11 cellular contexts compared by ENCODE assay signal in the genomic region with DNA sequence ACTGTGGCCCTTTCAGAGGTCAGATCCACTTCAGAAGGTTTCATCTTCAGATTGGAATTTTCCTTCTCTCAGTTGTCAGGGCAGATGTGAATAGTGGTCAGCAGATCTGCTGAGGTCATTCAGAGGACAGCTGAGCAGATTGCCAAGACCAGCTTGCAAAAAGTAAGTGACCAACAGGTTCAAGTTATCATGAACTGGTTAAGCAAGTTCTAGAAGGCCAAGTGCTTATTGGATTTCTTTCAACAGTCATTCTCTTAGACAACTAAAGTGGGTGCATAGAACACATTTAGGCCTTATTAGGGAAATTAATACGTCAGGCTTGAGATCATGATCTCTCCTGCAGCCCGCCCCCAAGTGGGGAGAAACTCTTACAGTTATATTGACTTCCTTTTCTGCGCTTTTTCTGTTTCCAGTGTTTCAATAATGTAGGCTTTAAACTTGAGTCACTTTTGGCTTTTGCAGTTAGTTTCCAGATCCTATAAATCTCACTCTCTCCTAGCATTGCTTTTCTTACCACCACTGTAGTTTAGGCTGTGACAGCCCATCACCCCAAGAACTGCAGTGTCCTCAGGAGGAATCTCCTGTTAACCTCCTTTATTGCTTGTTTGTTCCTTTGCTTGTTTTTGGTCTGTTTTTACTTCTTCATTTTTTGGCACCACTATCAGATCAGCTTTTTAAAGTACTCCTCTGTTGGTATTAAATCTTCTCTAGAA.
DNase-seq lines count a peak whose midpoint lies in the region; ATAC-seq and TF ChIP-seq lines count a peak whose summit lies in the region.
"Had no signal": no experiment of that assay in that cellular context is flagged by ENCODE, and none has a peak within 500 bp of the region (broad histone marks: within the 10 kb centered on the region; RNA-seq: fewer than 3 reads in every experiment).

No MANE protein-coding gene starts in this region.

- H3K79me2 ChIP-seq in Loucy (ENCODE audit: insufficient read depth, low read length), result no peaks in the 10 kb centered on the region

- no peak for ATAC-seq in HG03025 (IDR thresholded peaks at IDR 0.05; ENCODE audit: low FRiP score, unreplicated experiment)

- H3K36me3 ChIP-seq in Loucy (ENCODE audit: insufficient read depth, low read length) (no peaks in the 10 kb centered on the region), endodermal cell (ENCODE audit: control insufficient read depth, insufficient read depth, low read length) (peaks cover 13% of the 10 kb centered on the region), mucosa of rectum (ENCODE audit: control insufficient read depth in 2 of 2, insufficient read depth in 2 of 2, low read length in 2 of 2) (peaks cover 0 to 3% of the 10 kb centered on the region in 2 donors)

- H3K4me1 Mint-ChIP-seq in endodermal cell, result peaks cover 43% of the 10 kb centered on the region
- H3K4me1 Mint-ChIP-seq: activated naive CD8-positive, alpha-beta T cell treated with anti-CD3 and anti-CD28 coated beads, Interleukin-2, amount 10 ng/mL, durations not matched to agents 7 days and 5 days; naive B cell had no signal

- no peak overlapping the region for H3K27ac ChIP-seq in endodermal cell (ENCODE audit: low read depth, low read length)
- H3K27ac ChIP-seq in mucosa of rectum (ENCODE audit: low read depth in 2 of 2, low read length in 2 of 2), result peak overlapping the region; percentile 54 to 58

- H4K20me1 ChIP-seq in Loucy (ENCODE audit: insufficient read depth, low read length, poor library complexity, severe bottlenecking), result no peaks in the 10 kb centered on the region

- H3K9me3 Mint-ChIP-seq in endodermal cell, result no peaks in the 10 kb centered on the region
- H3K9me3 Mint-ChIP-seq: activated naive CD8-positive, alpha-beta T cell treated with anti-CD3 and anti-CD28 coated beads, Interleukin-2, amount 10 ng/mL, durations not matched to agents 7 days and 5 days; CD4-positive, alpha-beta T cell; naive B cell had no signal

- no peak overlapping the region for H3K4me2 ChIP-seq in Loucy (ENCODE audit: low read depth, low read length, poor library complexity, severe bottlenecking)

- TF ChIP-seq CTCF in Loucy (conservative IDR thresholded peaks at IDR 0.05; ENCODE audit: low read length) (peak; percentile 22; the same call in 1 of the 2 replicates), endodermal cell (conservative IDR thresholded peaks at IDR 0.05) (peak; percentile 21), lower leg skin (IDR thresholded peaks at IDR 0.05) (no peak)

- H3K9me2 ChIP-seq in Loucy (replicated peaks; ENCODE audit: low read depth, low read length), result no peaks in the 10 kb centered on the region

- H3K4me1 ChIP-seq in Loucy (ENCODE audit: insufficient read depth, low read length, poor library complexity, severe bottlenecking) (no peaks in the 10 kb centered on the region), endodermal cell (ENCODE audit: control insufficient read depth, insufficient read depth, low read length) (peaks cover 7% of the 10 kb centered on the region), mucosa of rectum (ENCODE audit: control insufficient read depth in 2 of 2, insufficient read depth in 2 of 2, low read length in 2 of 2) (peaks cover 28 to 61% of the 10 kb centered on the region in 2 donors)

- no peak overlapping the region for H2AFZ ChIP-seq in Loucy (ENCODE audit: low read length)

- H3K27me3 ChIP-seq in Loucy (ENCODE audit: insufficient read depth, low read length, poor library complexity, severe bottlenecking), result no peaks in the 10 kb centered on the region
- H3K27me3 ChIP-seq in endodermal cell (ENCODE audit: control insufficient read depth, insufficient read depth, low read length, poor library complexity, severe bottlenecking), result no peaks in the 10 kb centered on the region
- H3K27me3 ChIP-seq in mucosa of rectum (ENCODE audit: control insufficient read depth in 2 of 2, insufficient read depth in 2 of 2, low read length in 2 of 2), result no peaks in the 10 kb centered on the region

- no peaks in the 10 kb centered on the region for H3K27me3 Mint-ChIP-seq in endodermal cell (ENCODE audit: insufficient read depth)
- H3K27me3 Mint-ChIP-seq: activated naive CD8-positive, alpha-beta T cell treated with anti-CD3 and anti-CD28 coated beads, Interleukin-2, amount 10 ng/mL, durations not matched to agents 7 days and 5 days; CD4-positive, alpha-beta T cell; naive B cell had no signal

- DNase-seq in AG08396 (ENCODE audit: low spot score) (peak; percentile 14), endodermal cell (no peak), GDM1 (lab: John Stamatoyannopoulos, UW) (no peak), lower leg skin (ENCODE audit: low spot score in 2 of 2) (no peak)
- DNase-seq in activated CD4-positive, CD25-positive, alpha-beta regulatory T cell (lab: John Stamatoyannopoulos, UW), result no peak
- DNase-seq: activated naive CD8-positive, alpha-beta T cell treated with anti-CD3 and anti-CD28 coated beads, Interleukin-2, amount 10 ng/mL, durations not matched to agents 7 days and 5 days; CD4-positive, alpha-beta T cell; naive B cell had no signal

- no peak overlapping the region for H3K9ac ChIP-seq in Loucy (ENCODE audit: low read depth, low read length, poor library complexity, severe bottlenecking)
- H3K9ac ChIP-seq in endodermal cell (ENCODE audit: extremely low read depth, low read length, poor library complexity, severe bottlenecking), result no peak overlapping the region
- H3K9ac ChIP-seq in mucosa of rectum (ENCODE audit: low read depth in 1 of 2, low read length in 2 of 2), result no peak overlapping the region

- no peaks in the 10 kb centered on the region for H3F3A ChIP-seq in Loucy (ENCODE audit: low read depth)

- no peak overlapping the region for H3K27ac Mint-ChIP-seq in endodermal cell
- H3K27ac Mint-ChIP-seq: activated naive CD8-positive, alpha-beta T cell treated with anti-CD3 and anti-CD28 coated beads, Interleukin-2, amount 10 ng/mL, durations not matched to agents 7 days and 5 days; CD4-positive, alpha-beta T cell; naive B cell had no signal

- H3K4me3 ChIP-seq in Loucy (ENCODE audit: low read length, poor library complexity, severe bottlenecking) (no peak overlapping the region), endodermal cell (ENCODE audit: low read length) (no peak overlapping the region), mucosa of rectum (ENCODE audit: low read length in 2 of 2) (no peak overlapping the region), lower leg skin (ENCODE audit: low read depth, poor library complexity, severe bottlenecking) (no peak overlapping the region)

- no peaks in the 10 kb centered on the region for H3K9me3 ChIP-seq in Loucy (ENCODE audit: insufficient read depth, low read depth, low read length)
- H3K9me3 ChIP-seq in endodermal cell (ENCODE audit: control insufficient read depth, low read length), result no peaks in the 10 kb centered on the region
- no peaks in the 10 kb centered on the region for H3K9me3 ChIP-seq in mucosa of rectum (ENCODE audit: control insufficient read depth in 2 of 2, low read length in 2 of 2)

- H3K4me3 Mint-ChIP-seq in endodermal cell, result no peak overlapping the region
- H3K4me3 Mint-ChIP-seq: activated naive CD8-positive, alpha-beta T cell treated with anti-CD3 and anti-CD28 coated beads, Interleukin-2, amount 10 ng/mL, durations not matched to agents 7 days and 5 days; CD4-positive, alpha-beta T cell; naive B cell had no signal

- intact Hi-C loops in lower leg skin (cut with DNase I; ENCODE audit: low total_unique reads), result no loop called here

- no peak for TF ChIP-seq POLR2A in lower leg skin (IDR thresholded peaks at IDR 0.05)

- WGBS in endodermal cell (ENCODE audit: insufficient coverage in 1 of 2, insufficient read length in 1 of 2), 2 experiments, result 93 to 100% methylated on average over 3 of the region's 3 CpGs
- 30 to 54% methylated on average over 3 of the region's 3 CpGs for WGBS in lower leg skin, 2 donors

- H3K36me3 Mint-ChIP-seq in endodermal cell (ENCODE audit: low read depth), result no peaks in the 10 kb centered on the region
- H3K36me3 Mint-ChIP-seq: activated naive CD8-positive, alpha-beta T cell treated with anti-CD3 and anti-CD28 coated beads, Interleukin-2, amount 10 ng/mL, durations not matched to agents 7 days and 5 days; naive B cell had no signal

Comparison
In these comparisons a context has a peak if more than half of its experiments do, and no peak if none do; other contexts are left out.
1. CTCF ChIP-seq: peak in Loucy (single experiment) and endodermal cell (single experiment); none in lower leg skin (0 of 3).